ENCODE assay signal across 12 cellular contexts in the genomic region with DNA sequence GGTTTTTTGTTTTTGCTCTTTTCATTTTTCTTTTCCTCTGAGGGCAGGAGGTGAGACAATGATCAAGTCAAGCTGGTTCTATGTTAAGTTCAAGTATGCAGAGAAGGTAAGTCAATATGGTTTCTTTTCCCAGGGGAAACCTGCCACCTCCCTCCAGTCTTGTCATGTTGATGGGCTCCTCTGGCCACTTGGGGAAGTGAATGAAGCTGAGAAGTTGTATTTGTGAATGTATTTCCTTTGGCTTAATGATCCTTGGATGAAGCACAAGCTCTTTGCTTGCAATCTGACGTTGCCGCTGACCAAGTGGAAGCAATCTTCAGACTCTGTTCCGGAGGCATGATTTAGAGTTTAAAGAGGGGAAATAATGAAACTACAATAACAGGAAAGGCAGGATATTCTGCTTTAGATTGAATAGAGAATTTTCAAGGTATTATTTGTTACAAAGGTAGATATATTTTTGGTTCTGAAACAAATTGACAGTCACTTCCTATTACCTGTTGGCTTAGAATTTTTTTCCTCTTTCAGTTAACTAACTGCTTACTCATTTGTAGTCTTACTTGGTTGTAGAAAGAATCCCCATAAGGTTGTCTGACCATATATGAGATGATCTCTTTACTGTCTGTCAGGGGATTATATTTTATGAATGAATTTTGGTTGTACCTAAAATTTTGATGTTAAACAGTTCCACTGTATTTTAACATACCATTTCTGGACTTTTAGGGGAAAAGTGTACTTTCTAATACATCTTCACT.
DNase-seq lines count a peak whose midpoint lies in the region; ATAC-seq and TF ChIP-seq lines count a peak whose summit lies in the region.
"Had no signal": no experiment of that assay in that cellular context is flagged by ENCODE, and none has a peak within 500 bp of the region (broad histone marks: within the 10 kb centered on the region; RNA-seq: fewer than 3 reads in every experiment).

No MANE protein-coding gene starts in this region.

- H3K23ac ChIP-seq in mesenchymal stem cell (ENCODE audit: low read length in 2 of 2), result no peak overlapping the region

- ATAC-seq in HG02973 (IDR thresholded peaks at IDR 0.05; ENCODE audit: unreplicated experiment) (peak; percentile 59), HG03196 (IDR thresholded peaks at IDR 0.05; ENCODE audit: unreplicated experiment) (no peak)
- no peak for ATAC-seq in naive thymus-derived CD8-positive, alpha-beta T cell
- ATAC-seq: T-cell had no signal

- H3K9ac ChIP-seq in mesenchymal stem cell (ENCODE audit: low read length), result no peak overlapping the region

- peak; percentile 46 for TF ChIP-seq CTCF in chondrocyte (IDR thresholded peaks at IDR 0.05)

- H2AFZ ChIP-seq in mesenchymal stem cell (ENCODE audit: low read depth, low read length), result no peak overlapping the region

- peaks cover 5% of the 10 kb centered on the region for H3K79me1 ChIP-seq in mesenchymal stem cell (replicated peaks; ENCODE audit: low read length, poor library complexity, severe bottlenecking)

- H3K36me3 ChIP-seq in mesenchymal stem cell (ENCODE audit: control insufficient read depth in 1 of 2, insufficient read depth in 2 of 2, low read depth in 1 of 2, low read length in 2 of 2), result no peaks in the 10 kb centered on the region
- H3K36me3 ChIP-seq in CD8-positive, alpha-beta memory T cell (ENCODE audit: insufficient read depth, low read length), result no peaks in the 10 kb centered on the region

- peaks cover 3% of the 10 kb centered on the region for H3K4me1 ChIP-seq in mesenchymal stem cell (ENCODE audit: control insufficient read depth, insufficient read depth, low read depth, low read length)
- no peaks in the 10 kb centered on the region for H3K4me1 ChIP-seq in CD8-positive, alpha-beta memory T cell (ENCODE audit: insufficient read depth, low read length)

- H3K14ac ChIP-seq in mesenchymal stem cell (ENCODE audit: low read length in 2 of 2), result no peak overlapping the region

- POLR2A ChIA-PET in naive thymus-derived CD8-positive, alpha-beta T cell (lab: Charles Lee), result no interaction called here
- POLR2A ChIA-PET in CD8-positive, alpha-beta memory T cell (lab: Charles Lee), result no interaction called here

- H2BK15ac ChIP-seq in mesenchymal stem cell (ENCODE audit: low read depth, poor library complexity, severe bottlenecking), result no peak overlapping the region

- H3K9me3 Mint-ChIP-seq in chondrocyte (ENCODE audit: low read depth), result no peaks in the 10 kb centered on the region
- H3K9me3 Mint-ChIP-seq in activated naive CD8-positive, alpha-beta T cell treated with anti-CD3 and anti-CD28 coated beads for 36 hours, result no peaks in the 10 kb centered on the region
- H3K9me3 Mint-ChIP-seq in naive thymus-derived CD8-positive, alpha-beta T cell, result no peaks in the 10 kb centered on the region
- H3K9me3 Mint-ChIP-seq in CD8-positive, alpha-beta memory T cell, result no peaks in the 10 kb centered on the region
- H3K9me3 Mint-ChIP-seq: T-cell had no signal

- CTCF ChIA-PET in CD8-positive, alpha-beta memory T cell (lab: Charles Lee), result no interaction called here

- no peak overlapping the region for H3K27ac ChIP-seq in mesenchymal stem cell (ENCODE audit: low read length, poor library complexity, severe bottlenecking)
- no peak overlapping the region for H3K27ac ChIP-seq in CD8-positive, alpha-beta memory T cell (ENCODE audit: low read depth, low read length)
- H3K27ac ChIP-seq: epithelial cell of prostate had no signal

- peaks cover 31% of the 10 kb centered on the region for H3K4me1 Mint-ChIP-seq in chondrocyte (ENCODE audit: low read depth)
- peaks cover under 1% of the 10 kb centered on the region for H3K4me1 Mint-ChIP-seq in activated naive CD8-positive, alpha-beta T cell treated with anti-CD3 and anti-CD28 coated beads for 36 hours
- H3K4me1 Mint-ChIP-seq in naive thymus-derived CD8-positive, alpha-beta T cell, result peaks cover 4 to 20% (median 5%) of the 10 kb centered on the region in 4 donors
- no peaks in the 10 kb centered on the region for H3K4me1 Mint-ChIP-seq in CD8-positive, alpha-beta memory T cell

- H3K4me3 Mint-ChIP-seq in chondrocyte (ENCODE audit: unreplicated experiment), result peak overlapping the region; percentile 61
- H3K4me3 Mint-ChIP-seq in activated naive CD8-positive, alpha-beta T cell treated with anti-CD3 and anti-CD28 coated beads for 36 hours, result no peak overlapping the region
- no peak overlapping the region for H3K4me3 Mint-ChIP-seq in naive thymus-derived CD8-positive, alpha-beta T cell
- no peak overlapping the region for H3K4me3 Mint-ChIP-seq in CD8-positive, alpha-beta memory T cell
- H3K4me3 Mint-ChIP-seq: T-cell had no signal

- H3K18ac ChIP-seq in mesenchymal stem cell (ENCODE audit: low read depth in 1 of 2, low read length in 2 of 2), result no peak overlapping the region

- no peak overlapping the region for H2BK120ac ChIP-seq in mesenchymal stem cell (ENCODE audit: low read depth, low read length)

- H2BK5ac ChIP-seq in mesenchymal stem cell (ENCODE audit: low read depth, low read length, poor library complexity, severe bottlenecking), result no peak overlapping the region

- H2BK12ac ChIP-seq in mesenchymal stem cell (ENCODE audit: low read length in 2 of 2), result no peak overlapping the region

- in situ Hi-C loops in G401 (cut with HindIII; ENCODE audit: low sequenced_read_pairs), result no loop called here

- no peak overlapping the region for H2AK5ac ChIP-seq in mesenchymal stem cell (ENCODE audit: low read length, severe bottlenecking)

- no peak overlapping the region for H4K91ac ChIP-seq in mesenchymal stem cell (ENCODE audit: low read length)

- peak overlapping the region; percentile 40 for H3K4me2 ChIP-seq in mesenchymal stem cell (ENCODE audit: low read length, poor library complexity, severe bottlenecking)

- no peak overlapping the region for H3K4ac ChIP-seq in mesenchymal stem cell (ENCODE audit: low read depth in 1 of 2, low read length in 2 of 2)

- no peaks in the 10 kb centered on the region for H3K36me3 Mint-ChIP-seq in chondrocyte (ENCODE audit: low read depth)
- H3K36me3 Mint-ChIP-seq in activated naive CD8-positive, alpha-beta T cell treated with anti-CD3 and anti-CD28 coated beads for 36 hours, result no peaks in the 10 kb centered on the region
- H3K36me3 Mint-ChIP-seq in naive thymus-derived CD8-positive, alpha-beta T cell, result no peaks in the 10 kb centered on the region
- no peaks in the 10 kb centered on the region for H3K36me3 Mint-ChIP-seq in CD8-positive, alpha-beta memory T cell
- H3K36me3 Mint-ChIP-seq: T-cell had no signal

- peak overlapping the region; percentile 68 for H3K27ac Mint-ChIP-seq in chondrocyte (ENCODE audit: unreplicated experiment)
- no peak overlapping the region for H3K27ac Mint-ChIP-seq in activated naive CD8-positive, alpha-beta T cell treated with anti-CD3 and anti-CD28 coated beads for 36 hours
- H3K27ac Mint-ChIP-seq in naive thymus-derived CD8-positive, alpha-beta T cell, result no peak overlapping the region
- H3K27ac Mint-ChIP-seq in CD8-positive, alpha-beta memory T cell, result peak overlapping the region in 1 of 8 donors; percentile 56
- H3K27ac Mint-ChIP-seq: T-cell had no signal

- H4K8ac ChIP-seq in mesenchymal stem cell (ENCODE audit: low read length), result no peak overlapping the region

- H3K9me3 ChIP-seq in mesenchymal stem cell (ENCODE audit: control insufficient read depth, low read length), result no peaks in the 10 kb centered on the region
- no peaks in the 10 kb centered on the region for H3K9me3 ChIP-seq in CD8-positive, alpha-beta memory T cell (ENCODE audit: low read length)

- 47% methylated on average over 3 of the region's 3 CpGs for WGBS in mesenchymal stem cell

- H3K27me3 ChIP-seq in mesenchymal stem cell (ENCODE audit: control insufficient read depth in 1 of 2, insufficient read depth in 1 of 2, low read length in 2 of 2), result no peaks in the 10 kb centered on the region
- H3K27me3 ChIP-seq in CD8-positive, alpha-beta memory T cell (ENCODE audit: insufficient read depth, low read length, poor library complexity, severe bottlenecking), result no peaks in the 10 kb centered on the region

- H3K4me3 ChIP-seq in mesenchymal stem cell (ENCODE audit: insufficient read depth in 1 of 2, low read depth in 1 of 2, low read length in 2 of 2), result no peak overlapping the region
- no peak overlapping the region for H3K4me3 ChIP-seq in CD8-positive, alpha-beta memory T cell (ENCODE audit: low read length)

- no peaks in the 10 kb centered on the region for H3K27me3 Mint-ChIP-seq in chondrocyte (ENCODE audit: low read depth)
- peaks cover 4% of the 10 kb centered on the region for H3K27me3 Mint-ChIP-seq in activated naive CD8-positive, alpha-beta T cell treated with anti-CD3 and anti-CD28 coated beads for 36 hours
- H3K27me3 Mint-ChIP-seq in naive thymus-derived CD8-positive, alpha-beta T cell, result peaks cover 0 to 12% (median 0%) of the 10 kb centered on the region in 5 donors
- H3K27me3 Mint-ChIP-seq in CD8-positive, alpha-beta memory T cell, result peaks cover 5 to 17% of the 10 kb centered on the region in 2 donors

- DNase-seq in G401 (ENCODE audit: low spot score) (peak; percentile 19), chondrocyte (ENCODE audit: low spot score) (no peak), mesenchymal stem cell (no peak)
- DNase-seq in activated naive CD8-positive, alpha-beta T cell treated with anti-CD3 and anti-CD28 coated beads for 36 hours, result no peak
- no peak for DNase-seq in naive thymus-derived CD8-positive, alpha-beta T cell
- DNase-seq in CD8-positive, alpha-beta memory T cell, result no peak
- DNase-seq: activated CD8-positive, alpha-beta memory T cell treated with anti-CD3 and anti-CD28 coated beads for 24 hours; Kasumi-1; T-cell had no signal
